ENCODE assay signal across 20 cellular contexts in the genomic region with DNA sequence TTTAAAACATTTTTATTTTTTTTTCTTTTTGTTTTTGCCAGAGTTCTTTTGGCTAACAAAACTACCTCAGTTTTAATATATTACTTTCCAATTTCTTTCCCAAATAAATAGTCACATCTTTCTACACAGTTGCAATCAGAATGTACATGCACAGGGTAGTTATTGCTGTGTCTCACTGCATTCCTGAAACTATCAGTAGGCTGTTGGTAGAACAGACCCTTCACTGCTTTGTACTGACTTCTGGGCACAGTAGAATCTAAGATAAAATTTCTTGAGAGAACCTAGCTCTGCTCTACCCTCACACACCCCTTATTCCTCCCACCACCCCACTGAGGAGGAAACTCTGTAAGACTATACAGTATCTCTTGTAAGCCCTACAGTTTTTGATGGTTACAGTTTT. TPM values are rescaled to one million over a fixed set of nuclear protein-coding genes. Genes with fewer than 3 reads are reported as not detected.
"Had no signal": no experiment of that assay in that cellular context is flagged by ENCODE, and none has a peak within 500 bp of the region (broad histone marks: within the 10 kb centered on the region; RNA-seq: fewer than 3 reads in every experiment).

No MANE protein-coding gene starts in this region.

- DNase-seq: activated CD4-positive, alpha-beta T cell treated with anti-CD3 and anti-CD28 coated beads, Interleukin-2, amount 10 ng/mL, durations not matched to agents 7 days and 5 days; activated naive CD4-positive, alpha-beta T cell; cortex of kidney; effector CD8-positive, alpha-beta T cell; esophagus squamous epithelium; foreskin melanocyte; heart left ventricle; lower lobe of right lung; midbrain; posterior cingulate gyrus; retina; small intestine; stimulated activated CD4-positive, alpha-beta T cell treated with anti-CD3 and anti-CD28 coated beads, Interleukin-4, amount 100 ng/mL, for 24 hours; stimulated activated naive CD4-positive, alpha-beta T cell; uterus had no signal

- H3K36me3 ChIP-seq: ascending aorta, lower lobe of right lung, tibial nerve, uterus had no signal

- H3K4me3 ChIP-seq: ascending aorta, esophagus squamous epithelium, heart left ventricle, lower lobe of right lung, tibial nerve, uterus had no signal

- H3K9me3 Mint-ChIP-seq: activated CD4-positive, alpha-beta T cell treated with anti-CD3 and anti-CD28 coated beads, Interleukin-2, amount 10 ng/mL, durations not matched to agents 7 days and 5 days; T-helper 2 cell treated with Interferon-gamma antibody and Interleukin-4, amounts not matched to agents 5 μg/mL and 100 μg/mL, for 36 hours had no signal

- H3K9me3 ChIP-seq: ascending aorta, esophagus squamous epithelium, heart left ventricle, lower lobe of right lung, neutrophil, tibial nerve, uterus had no signal

- H3K4me1 ChIP-seq: ascending aorta, esophagus squamous epithelium, heart left ventricle, lower lobe of right lung, tibial nerve, uterus had no signal

- H3K27ac Mint-ChIP-seq: activated CD4-positive, alpha-beta T cell treated with anti-CD3 and anti-CD28 coated beads, Interleukin-2, amount 10 ng/mL, durations not matched to agents 7 days and 5 days had no signal

- ATAC-seq: heart left ventricle, lower lobe of right lung had no signal

- FAIRE-seq: endothelial cell of umbilical vein, small intestine had no signal

- H3K27ac ChIP-seq: ascending aorta, esophagus squamous epithelium, heart left ventricle, lower lobe of right lung, neutrophil, tibial nerve, uterus had no signal

- H3K27me3 Mint-ChIP-seq: activated CD4-positive, alpha-beta T cell treated with anti-CD3 and anti-CD28 coated beads, Interleukin-2, amount 10 ng/mL, durations not matched to agents 7 days and 5 days had no signal

- H3K27me3 ChIP-seq: ascending aorta, esophagus squamous epithelium, heart left ventricle, neutrophil, tibial nerve, uterus had no signal

- H3K4me3 Mint-ChIP-seq: activated CD4-positive, alpha-beta T cell treated with anti-CD3 and anti-CD28 coated beads, Interleukin-2, amount 10 ng/mL, durations not matched to agents 7 days and 5 days; T-helper 2 cell treated with Interferon-gamma antibody and Interleukin-4, amounts not matched to agents 5 μg/mL and 100 μg/mL, for 36 hours had no signal

RNA-seq across cellular contexts. Expression of a gene that starts 19.9 kb away (rescaled TPM):
- total RNA-seq: ascending aorta had no signal
